In the genomic region with DNA sequence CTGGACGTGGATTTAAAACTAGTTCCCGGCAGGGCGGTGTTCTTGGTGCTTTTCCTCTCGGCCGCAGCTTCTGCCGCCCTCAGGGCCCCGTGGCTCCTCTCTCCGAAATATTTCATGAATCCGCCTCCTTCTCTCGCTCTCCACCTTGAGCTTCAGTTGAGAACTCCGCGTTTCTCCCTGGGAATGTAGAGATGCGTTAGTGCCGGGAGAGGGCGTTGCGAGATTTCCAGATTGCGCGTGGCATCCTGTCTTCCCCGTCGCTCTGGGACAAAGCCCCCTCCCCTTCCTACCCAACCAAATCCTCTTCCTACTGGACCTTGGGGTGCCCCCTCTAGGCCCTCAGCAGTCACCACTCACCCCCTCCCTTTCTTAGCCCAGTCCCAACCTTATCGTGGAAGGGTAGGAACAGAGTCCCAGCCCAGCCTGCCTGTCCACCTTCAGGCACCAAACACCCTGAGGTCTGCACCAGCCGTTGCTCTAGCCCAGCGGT, we compare ENCODE assay signal across 8 cellular contexts. TPM values are rescaled to one million over a fixed set of nuclear protein-coding genes. Genes with fewer than 3 reads are reported as not detected.
DNase-seq lines count a peak whose midpoint lies in the region; ATAC-seq, FAIRE-seq and TF ChIP-seq lines count a peak whose summit lies in the region.

No MANE protein-coding gene starts in this region.

- no peak for ATAC-seq in CD4-positive, CD25-positive, alpha-beta regulatory T cell (ENCODE audit: low read depth in 2 of 2)
- ATAC-seq in WTC11, result peak; percentile 60
- no peak for ATAC-seq in GM19035 (IDR thresholded peaks at IDR 0.05; ENCODE audit: unreplicated experiment)

- H3K27ac ChIP-seq in CD4-positive, CD25-positive, alpha-beta regulatory T cell (ENCODE audit: insufficient read depth, low read length, poor library complexity, severe bottlenecking), result no peak overlapping the region
- H3K27ac ChIP-seq in kidney (ENCODE audit: low read depth in 2 of 2, low read length in 2 of 2), result no peak overlapping the region

- H3K4me3 ChIP-seq in CD4-positive, CD25-positive, alpha-beta regulatory T cell (ENCODE audit: low read depth, low read length), result no peak overlapping the region
- H3K4me3 ChIP-seq in kidney (ENCODE audit: low read length in 2 of 2), result no peak overlapping the region

- DNase-seq in CD4-positive, CD25-positive, alpha-beta regulatory T cell, result no peak
- DNase-seq in GM20000 (ENCODE audit: low spot score), result no peak
- DNase-seq in WTC11 (ENCODE audit: low spot score), result peak; percentile 62
- no peak for DNase-seq in kidney
- DNase-seq in NCI-H345 treated with DMSO at 0.1 percent for 48 hours (lab: John Stamatoyannopoulos, UW; ENCODE audit: unreplicated experiment), result no peak
- no peak for DNase-seq in frontal cortex (ENCODE audit: low spot score in 2 of 2)
- DNase-seq in pons (ENCODE audit: low spot score), result no peak

- H3K36me3 ChIP-seq in CD4-positive, CD25-positive, alpha-beta regulatory T cell (ENCODE audit: control insufficient read depth, insufficient read depth, low read length), result no peaks in the 10 kb centered on the region
- no peaks in the 10 kb centered on the region for H3K36me3 ChIP-seq in kidney (ENCODE audit: control insufficient read depth in 1 of 2, insufficient read depth in 2 of 2, low read length in 2 of 2)

- peaks cover 12% of the 10 kb centered on the region for H3K27me3 Mint-ChIP-seq in CD4-positive, CD25-positive, alpha-beta regulatory T cell
- peaks cover 32% of the 10 kb centered on the region for H3K27me3 Mint-ChIP-seq in WTC11 (ENCODE audit: low read depth)

- H3K9ac ChIP-seq in kidney (ENCODE audit: low read length in 2 of 2), result no peak overlapping the region

- TF ChIP-seq CTCF in GM20000 (IDR thresholded peaks at IDR 0.05; ENCODE audit: extremely low read depth, missing control alignments), result peak; percentile 31
- no peak for TF ChIP-seq CTCF in WTC11 (IDR thresholded peaks at IDR 0.05)
- TF ChIP-seq CTCF in kidney (IDR thresholded peaks at IDR 0.05; ENCODE audit: borderline replicate concordance, extremely low read depth, insufficient read depth), result peak; percentile 28

- CTCF ChIA-PET in WTC11 (lab: Charles Lee), result interaction anchor here (0.6 to 4.5 kb wide), 56 partner anchors 9 to 347 kb away, joined by 3 to 83 read pairs (median 4); a partner anchor contains a TSS

- peaks cover 0 to 4% (median 0%) of the 10 kb centered on the region in 7 donors for H3K9me3 Mint-ChIP-seq in CD4-positive, CD25-positive, alpha-beta regulatory T cell
- peaks cover 11% of the 10 kb centered on the region for H3K9me3 Mint-ChIP-seq in WTC11

- H3K4me3 Mint-ChIP-seq in CD4-positive, CD25-positive, alpha-beta regulatory T cell, result peak overlapping the region in 1 of 4 donors; percentile 51
- H3K4me3 Mint-ChIP-seq in WTC11, result peak overlapping the region; percentile 59

- no peaks in the 10 kb centered on the region for H3K27me3 ChIP-seq in CD4-positive, CD25-positive, alpha-beta regulatory T cell (ENCODE audit: control insufficient read depth, insufficient read depth, low read length)

- intact Hi-C loops in kidney (cut with DNase I), result no loop called here

- no peaks in the 10 kb centered on the region for H3K36me3 Mint-ChIP-seq in CD4-positive, CD25-positive, alpha-beta regulatory T cell
- peaks cover 3% of the 10 kb centered on the region for H3K36me3 Mint-ChIP-seq in WTC11

- H3K4me1 ChIP-seq in CD4-positive, CD25-positive, alpha-beta regulatory T cell (ENCODE audit: control insufficient read depth, insufficient read depth, low read length, poor library complexity, severe bottlenecking), result peaks cover 13% of the 10 kb centered on the region
- H3K4me1 ChIP-seq in kidney (ENCODE audit: control insufficient read depth in 1 of 2, insufficient read depth in 1 of 2, low read depth in 1 of 2, low read length in 2 of 2), result no peaks in the 10 kb centered on the region

- H3K4me1 Mint-ChIP-seq in CD4-positive, CD25-positive, alpha-beta regulatory T cell, result peaks cover 5 to 40% (median 22%) of the 10 kb centered on the region in 4 donors
- peaks cover 19% of the 10 kb centered on the region for H3K4me1 Mint-ChIP-seq in WTC11

- no peak for FAIRE-seq in kidney (lab: Jason Lieb, UNC)
- no peak for FAIRE-seq in frontal cortex (lab: Jason Lieb, UNC)

- H3K27ac Mint-ChIP-seq in CD4-positive, CD25-positive, alpha-beta regulatory T cell, result peak overlapping the region in 2 of 3 donors; percentile 44 to 91
- 0 out of 2 replicates have a peak overlapping the region, but pooled peaks have one; percentile 16 for H3K27ac Mint-ChIP-seq in WTC11

- peaks cover 4 to 7% of the 10 kb centered on the region in 2 experiments for H3K9me3 ChIP-seq in CD4-positive, CD25-positive, alpha-beta regulatory T cell (ENCODE audit: control insufficient read depth in 2 of 2, low read length in 2 of 2)
- H3K9me3 ChIP-seq in kidney (ENCODE audit: control insufficient read depth in 1 of 2, low read length in 2 of 2), result peaks cover 0 to 6% of the 10 kb centered on the region in 2 donors

- POLR2A ChIA-PET in WTC11 (lab: Charles Lee), result interaction anchor here (0.5 kb wide), 1 partner anchor 342 kb away, joined by 3 read pairs; no protein-coding TSS in a partner anchor

TF ChIP-seq in WTC11, 78 proteins besides CTCF, POLR2A, EP300 and RAD21:
- no peak for TF ChIP-seq ZNF121 (CRISPR knock-in tag; IDR thresholded peaks at IDR 0.05)
- TF ChIP-seq, protein P1, sequence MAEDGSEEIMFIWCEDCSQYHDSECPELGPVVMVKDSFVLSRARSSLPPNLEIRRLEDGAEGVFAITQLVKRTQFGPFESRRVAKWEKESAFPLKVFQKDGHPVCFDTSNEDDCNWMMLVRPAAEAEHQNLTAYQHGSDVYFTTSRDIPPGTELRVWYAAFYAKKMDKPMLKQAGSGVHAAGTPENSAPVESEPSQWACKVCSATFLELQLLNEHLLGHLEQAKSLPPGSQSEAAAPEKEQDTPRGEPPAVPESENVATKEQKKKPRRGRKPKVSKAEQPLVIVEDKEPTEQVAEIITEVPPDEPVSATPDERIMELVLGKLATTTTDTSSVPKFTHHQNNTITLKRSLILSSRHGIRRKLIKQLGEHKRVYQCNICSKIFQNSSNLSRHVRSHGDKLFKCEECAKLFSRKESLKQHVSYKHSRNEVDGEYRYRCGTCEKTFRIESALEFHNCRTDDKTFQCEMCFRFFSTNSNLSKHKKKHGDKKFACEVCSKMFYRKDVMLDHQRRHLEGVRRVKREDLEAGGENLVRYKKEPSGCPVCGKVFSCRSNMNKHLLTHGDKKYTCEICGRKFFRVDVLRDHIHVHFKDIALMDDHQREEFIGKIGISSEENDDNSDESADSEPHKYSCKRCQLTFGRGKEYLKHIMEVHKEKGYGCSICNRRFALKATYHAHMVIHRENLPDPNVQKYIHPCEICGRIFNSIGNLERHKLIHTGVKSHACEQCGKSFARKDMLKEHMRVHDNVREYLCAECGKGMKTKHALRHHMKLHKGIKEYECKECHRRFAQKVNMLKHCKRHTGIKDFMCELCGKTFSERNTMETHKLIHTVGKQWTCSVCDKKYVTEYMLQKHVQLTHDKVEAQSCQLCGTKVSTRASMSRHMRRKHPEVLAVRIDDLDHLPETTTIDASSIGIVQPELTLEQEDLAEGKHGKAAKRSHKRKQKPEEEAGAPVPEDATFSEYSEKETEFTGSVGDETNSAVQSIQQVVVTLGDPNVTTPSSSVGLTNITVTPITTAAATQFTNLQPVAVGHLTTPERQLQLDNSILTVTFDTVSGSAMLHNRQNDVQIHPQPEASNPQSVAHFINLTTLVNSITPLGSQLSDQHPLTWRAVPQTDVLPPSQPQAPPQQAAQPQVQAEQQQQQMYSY (CRISPR knock-in tag; IDR thresholded peaks at IDR 0.05), result peak; percentile 82

RNA-seq across cellular contexts. Expression of a gene that starts 15.5 kb away (rescaled TPM):
- 537 TPM for total RNA-seq in CD4-positive, CD25-positive, alpha-beta regulatory T cell
- polyA plus RNA-seq in CD4-positive, CD25-positive, alpha-beta regulatory T cell, result 1,000 to 10,000 TPM in 2 of 4 donors, 100 to 1,000 TPM in 2; 861 to 1,162 (median 988) TPM
- total RNA-seq in WTC11 (2021) (3.6 to 4.9 TPM (median 4.9 TPM) in 3 replicates), kidney (38.6 TPM), frontal cortex (under 0.01 TPM)
- 4.5 TPM for polyA plus RNA-seq in kidney (ENCODE audit: insufficient read depth, low read depth, low replicate concordance)

RNA-seq across cellular contexts. Expression of a gene that starts 22.7 kb away (rescaled TPM):
- 153 TPM for total RNA-seq in CD4-positive, CD25-positive, alpha-beta regulatory T cell
- polyA plus RNA-seq in CD4-positive, CD25-positive, alpha-beta regulatory T cell, result 10 to 100 TPM; 47.4 to 56.9 (median 48.9) TPM
- total RNA-seq in WTC11 (2021), result 0.11 to 0.16 TPM (median 0.15 TPM) in 3 replicates
- total RNA-seq in kidney, result 30.2 TPM
- 1.9 TPM for polyA plus RNA-seq in kidney (ENCODE audit: insufficient read depth, low read depth, low replicate concordance)
- 2.9 TPM for total RNA-seq in frontal cortex

RNA-seq across cellular contexts. Expression of a gene that starts 47.3 kb away (rescaled TPM):
- 4.3 TPM for total RNA-seq in CD4-positive, CD25-positive, alpha-beta regulatory T cell
- 1 to 10 TPM; 2.5 to 4.4 (median 3.6) TPM for polyA plus RNA-seq in CD4-positive, CD25-positive, alpha-beta regulatory T cell
- total RNA-seq in WTC11 (2021) (0.21 to 0.25 TPM (median 0.22 TPM) in 3 replicates), kidney (0.13 TPM), frontal cortex (0.41 TPM)
- polyA plus RNA-seq in kidney (ENCODE audit: insufficient read depth, low read depth, low replicate concordance), result 0.56 TPM

Comparison
In these comparisons a context has a peak if more than half of its experiments do, and no peak if none do; other contexts are left out.
1. RNA of a gene that starts 15.5 kb away (total RNA-seq): 537 TPM in CD4-positive, CD25-positive, alpha-beta regulatory T cell (single experiment); 38.6 TPM in kidney (single experiment), 3.6 to 4.9 TPM in WTC11 and under 0.01 TPM in frontal cortex (single experiment); every median in the first group is over 10 times any median in the second.